32 cellular contexts compared by ENCODE assay signal in the genomic region with DNA sequence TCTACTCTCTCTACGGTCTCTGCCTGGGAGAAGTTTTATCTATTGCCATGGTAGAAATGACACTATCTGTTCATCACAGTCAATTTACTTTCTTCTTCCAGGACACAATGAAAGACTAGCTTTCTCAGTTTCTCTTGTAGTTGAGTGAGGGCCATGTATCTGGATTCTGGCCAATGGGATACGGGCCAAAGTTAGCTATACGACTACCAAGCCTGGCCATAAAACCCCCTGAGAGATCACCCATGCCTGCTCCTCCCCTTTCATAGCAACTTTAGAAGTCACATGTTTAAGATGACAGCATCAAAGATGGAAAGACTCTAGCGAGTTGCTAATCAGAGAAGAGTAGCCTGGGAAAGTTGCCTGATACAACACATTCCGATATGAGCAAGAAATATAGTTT.
"Had no signal": no experiment of that assay in that cellular context is flagged by ENCODE, and none has a peak within 500 bp of the region (broad histone marks: within the 10 kb centered on the region; RNA-seq: fewer than 3 reads in every experiment).

No MANE protein-coding gene starts in this region.

- H3K27ac ChIP-seq: ascending aorta, VCaP had no signal

- H3K27ac Mint-ChIP-seq: activated B cell treated with CpG ODN at 0.5 μM for 24 hours; activated CD4-positive, alpha-beta memory T cell treated with anti-CD3 and anti-CD28 coated beads for 36 hours; activated CD4-positive, alpha-beta T cell treated with anti-CD3 and anti-CD28 coated beads, Interleukin-2, amount 10 ng/mL, durations not matched to agents 24 days and 14 days; activated CD8-positive, alpha-beta T cell treated with anti-CD3 and anti-CD28 coated beads for 36 hours; activated naive CD4-positive, alpha-beta T cell treated with anti-CD3 and anti-CD28 coated beads for 36 hours; activated naive CD4-positive, alpha-beta T cell treated with anti-CD3 and anti-CD28 coated beads, Interleukin-2, amount 50 U/mL, for 72 hours; activated naive CD8-positive, alpha-beta T cell treated with anti-CD3 and anti-CD28 coated beads for 36 hours; activated T-cell treated with anti-CD3 and anti-CD28 coated beads, Interleukin-2, amount 50 U/mL, for 72 hours; activated T-helper 1 cell treated with anti-CD3 and anti-CD28 coated beads, Interleukin-12 subunit alpha, Interleukin-12 subunit beta, Interleukin-2, Interleukin-4 antibody, amounts not matched to agents 30 ng/mL and 10 ng/mL and 1 ng/mL, durations not matched to agents 14 hours and 24 hours and 36 hours; activated T-helper 17 cell treated with anti-CD3 and anti-CD28 coated beads, Interleukin-2, amount 50 U/mL, for 72 hours; brain; T-helper 1 cell treated with Interleukin-12 subunit alpha and Interleukin-12 subunit beta and Interleukin-4 antibody, amounts not matched to agents 30 μg/mL and 1 μg/mL, for 36 hours; T-helper 2 cell treated with Interferon-gamma antibody and Interleukin-4, amounts not matched to agents 5 μg/mL and 100 μg/mL, for 36 hours had no signal

- H3K9me3 Mint-ChIP-seq: activated B cell treated with CpG ODN at 0.5 μM for 24 hours; activated CD4-positive, alpha-beta memory T cell treated with anti-CD3 and anti-CD28 coated beads for 36 hours; activated CD4-positive, alpha-beta T cell treated with anti-CD3 and anti-CD28 coated beads, Interleukin-2, amount 10 ng/mL, durations not matched to agents 24 days and 14 days; activated CD8-positive, alpha-beta T cell treated with anti-CD3 and anti-CD28 coated beads for 36 hours; activated naive CD4-positive, alpha-beta T cell treated with anti-CD3 and anti-CD28 coated beads for 36 hours; activated naive CD4-positive, alpha-beta T cell treated with anti-CD3 and anti-CD28 coated beads, Interleukin-2, amount 50 U/mL, for 72 hours; activated T-cell treated with anti-CD3 and anti-CD28 coated beads, Interleukin-2, amount 50 U/mL, for 4 hours; activated T-cell treated with anti-CD3 and anti-CD28 coated beads, Interleukin-2, amount 50 U/mL, for 72 hours; activated T-helper 17 cell treated with anti-CD3 and anti-CD28 coated beads, Interleukin-2, amount 50 U/mL, for 72 hours had no signal

- ATAC-seq: activated CD8-positive, alpha-beta T cell treated with anti-CD3 and anti-CD28 coated beads for 36 hours; activated naive CD4-positive, alpha-beta T cell treated with anti-CD3 and anti-CD28 coated beads, Interleukin-2, amount 50 U/mL, for 72 hours; activated T-cell treated with anti-CD3 and anti-CD28 coated beads, Interleukin-2, amount 50 U/mL, for 4 hours; activated T-cell treated with anti-CD3 and anti-CD28 coated beads, Interleukin-2, amount 50 U/mL, for 72 hours; activated T-helper 17 cell treated with anti-CD3 and anti-CD28 coated beads, Interleukin-2, amount 50 U/mL, for 72 hours had no signal

- DNase-seq: activated B cell treated with CpG ODN at 0.5 μM for 24 hours; activated CD4-positive, alpha-beta memory T cell treated with anti-CD3 and anti-CD28 coated beads for 36 hours; activated CD4-positive, alpha-beta T cell treated with anti-CD3 and anti-CD28 coated beads for 4 hours; activated CD4-positive, alpha-beta T cell treated with anti-CD3 and anti-CD28 coated beads, Interleukin-2, amount 10 ng/mL, durations not matched to agents 24 days and 14 days; activated CD4-positive, alpha-beta T cell treated with anti-CD3 and anti-CD28 coated beads, Interleukin-2, amount 50 U/mL, for 1 hour; activated CD4-positive, alpha-beta T cell treated with anti-CD3 and anti-CD28 coated beads, Interleukin-2, amount 50 U/mL, for 4 hours; activated CD4-positive, CD25-positive, alpha-beta regulatory T cell treated with anti-CD3 and anti-CD28 coated beads, Interleukin-2, amount 50 U/mL, for 72 hours; activated CD8-positive, alpha-beta memory T cell treated with anti-CD3 and anti-CD28 coated beads, Interleukin-2, amount 50 U/mL, for 4 hours; activated CD8-positive, alpha-beta T cell treated with anti-CD3 and anti-CD28 coated beads for 36 hours; activated effector memory CD4-positive, alpha-beta T cell treated with anti-CD3 and anti-CD28 coated beads, Interleukin-2, amount 50 U/mL, for 16 hours; activated gamma-delta T cell treated with Interleukin-2 at 50 U/mL for 16 hours; activated naive CD4-positive, alpha-beta T cell; activated naive CD4-positive, alpha-beta T cell treated with anti-CD3 and anti-CD28 coated beads for 36 hours; activated naive CD4-positive, alpha-beta T cell treated with anti-CD3 and anti-CD28 coated beads, Interleukin-2, amount 50 U/mL, for 16 hours; activated naive CD8-positive, alpha-beta T cell treated with anti-CD3 and anti-CD28 coated beads for 36 hours; activated T-cell treated with anti-CD3 and anti-CD28 coated beads for 4 hours; activated T-cell treated with anti-CD3 and anti-CD28 coated beads, Interleukin-2, amount 50 U/mL, for 1 hour; activated T-cell treated with anti-CD3 and anti-CD28 coated beads, Interleukin-2, amount 50 U/mL, for 4 hours; activated T-cell treated with anti-CD3 and anti-CD28 coated beads, Interleukin-2, amount 50 U/mL, for 72 hours; anterior cingulate cortex; central memory CD4-positive, alpha-beta T cell; T-helper 1 cell; T-helper 2 cell; T-helper 9 cell had no signal

- H3K4me1 Mint-ChIP-seq: activated CD4-positive, alpha-beta T cell treated with anti-CD3 and anti-CD28 coated beads, Interleukin-2, amount 10 ng/mL, durations not matched to agents 24 days and 14 days; activated T-helper 17 cell treated with anti-CD3 and anti-CD28 coated beads, Interleukin-2, amount 50 U/mL, for 72 hours; brain had no signal

- H3K9me3 ChIP-seq: ascending aorta had no signal

- H3K4me1 ChIP-seq: ascending aorta had no signal

- H3K4me3 Mint-ChIP-seq: activated B cell treated with CpG ODN at 0.5 μM for 24 hours; activated CD4-positive, alpha-beta memory T cell treated with anti-CD3 and anti-CD28 coated beads for 36 hours; activated CD4-positive, alpha-beta T cell treated with anti-CD3 and anti-CD28 coated beads, Interleukin-2, amount 10 ng/mL, durations not matched to agents 24 days and 14 days; activated CD8-positive, alpha-beta T cell treated with anti-CD3 and anti-CD28 coated beads for 36 hours; activated naive CD4-positive, alpha-beta T cell treated with anti-CD3 and anti-CD28 coated beads for 36 hours; activated naive CD8-positive, alpha-beta T cell treated with anti-CD3 and anti-CD28 coated beads for 36 hours; activated T-cell treated with anti-CD3 and anti-CD28 coated beads, Interleukin-2, amount 50 U/mL, for 4 hours; activated T-cell treated with anti-CD3 and anti-CD28 coated beads, Interleukin-2, amount 50 U/mL, for 72 hours; activated T-helper 1 cell treated with anti-CD3 and anti-CD28 coated beads, Interleukin-12 subunit alpha, Interleukin-12 subunit beta, Interleukin-2, Interleukin-4 antibody, amounts not matched to agents 30 ng/mL and 10 ng/mL and 1 ng/mL, durations not matched to agents 14 hours and 24 hours and 36 hours; activated T-helper 17 cell treated with anti-CD3 and anti-CD28 coated beads, Interleukin-2, amount 50 U/mL, for 72 hours; brain; T-helper 1 cell treated with Interleukin-12 subunit alpha and Interleukin-12 subunit beta and Interleukin-4 antibody, amounts not matched to agents 30 μg/mL and 1 μg/mL, for 36 hours; T-helper 2 cell treated with Interferon-gamma antibody and Interleukin-4, amounts not matched to agents 5 μg/mL and 100 μg/mL, for 36 hours had no signal

- H3K27me3 Mint-ChIP-seq: activated B cell treated with CpG ODN at 0.5 μM for 24 hours; activated CD4-positive, alpha-beta memory T cell treated with anti-CD3 and anti-CD28 coated beads for 36 hours; activated CD4-positive, alpha-beta T cell treated with anti-CD3 and anti-CD28 coated beads, Interleukin-2, amount 10 ng/mL, durations not matched to agents 24 days and 14 days; activated CD8-positive, alpha-beta T cell treated with anti-CD3 and anti-CD28 coated beads for 36 hours; activated naive CD8-positive, alpha-beta T cell treated with anti-CD3 and anti-CD28 coated beads for 36 hours; activated T-helper 17 cell treated with anti-CD3 and anti-CD28 coated beads, Interleukin-2, amount 50 U/mL, for 72 hours; brain had no signal

- H3K27me3 ChIP-seq: ascending aorta had no signal

- H3K4me3 ChIP-seq: ascending aorta had no signal
